Comparison of ENCODE assay signal across 21 cellular contexts in genomic region chr5:98637607-98638006, GRCh38.
DNase-seq lines count a peak whose midpoint lies in the region; ATAC-seq and TF ChIP-seq lines count a peak whose summit lies in the region.
"Had no signal": no experiment of that assay in that cellular context is flagged by ENCODE, and none has a peak within 500 bp of the region (broad histone marks: within the 10 kb centered on the region; RNA-seq: fewer than 3 reads in every experiment).

No MANE protein-coding gene starts in this region.

- no peaks in the 10 kb centered on the region for H3K79me2 ChIP-seq in neural progenitor cell (ENCODE audit: low read depth)

- H3K4me2 ChIP-seq in neural progenitor cell, result peak overlapping the region; percentile 8
- H3K4me2 ChIP-seq: BLaER1 treated with 17β-estradiol and CSF1 and Interleukin-3, amounts not matched to agents 10 nM and 100 nM; GM23338 had no signal

- peaks cover 54% of the 10 kb centered on the region for H3K4me1 Mint-ChIP-seq in brain
- H3K4me1 Mint-ChIP-seq in neural progenitor cell, result peaks cover 41% of the 10 kb centered on the region

- H3K27me3 ChIP-seq in neural progenitor cell, result no peaks in the 10 kb centered on the region
- H3K27me3 ChIP-seq: BLaER1 treated with 17β-estradiol and CSF1 and Interleukin-3, amounts not matched to agents 10 nM and 100 nM had no signal

- no peaks in the 10 kb centered on the region for H3K36me3 Mint-ChIP-seq in brain
- no peaks in the 10 kb centered on the region for H3K36me3 Mint-ChIP-seq in neural progenitor cell

- no peak overlapping the region for H2AFZ ChIP-seq in neural progenitor cell (replicated peaks)
- H2AFZ ChIP-seq: GM23338 had no signal

- H3K4me3 ChIP-seq in neural progenitor cell (no peak overlapping the region), coronary artery (no peak overlapping the region)
- H3K4me3 ChIP-seq: BLaER1 treated with 17β-estradiol and CSF1 and Interleukin-3, amounts not matched to agents 10 nM and 100 nM; GM23338; K562 had no signal

- peaks cover 53% of the 10 kb centered on the region for H3K4me1 ChIP-seq in neural progenitor cell
- H3K4me1 ChIP-seq: BLaER1 treated with 17β-estradiol and CSF1 and Interleukin-3, amounts not matched to agents 10 nM and 100 nM had no signal

- ATAC-seq in Right ventricle myocardium superior (ENCODE audit: poor library complexity), result peak; percentile 45
- ATAC-seq in left cardiac atrium, result no peak
- ATAC-seq in GM21619 (IDR thresholded peaks at IDR 0.05; ENCODE audit: unreplicated experiment), result no peak
- ATAC-seq: GM23338, HepG2, K562, PC-3 had no signal

- H3K9ac ChIP-seq in neural progenitor cell, result no peak overlapping the region
- H3K9ac ChIP-seq: BLaER1 treated with 17β-estradiol and CSF1 and Interleukin-3, amounts not matched to agents 10 nM and 100 nM had no signal

- DNase-seq in Right ventricle myocardium superior, result no peak
- no peak for DNase-seq in left cardiac atrium
- no peak for DNase-seq in neural progenitor cell (ENCODE audit: low spot score)
- no peak for DNase-seq in KG1 (lab: John Stamatoyannopoulos, UW)
- DNase-seq in coronary artery (ENCODE audit: low spot score), result no peak
- DNase-seq: AML-193; CD4-positive, alpha-beta T cell; DMS53; H9; MV-4-11; NCI-H1105; NCI-H146; NK-92 treated with Interleukin-12 subunit alpha and Interleukin-12 subunit beta, amount 100 ng/mL, for 24 hours; PC-3; SW 1271 had no signal

- H3K27me3 Mint-ChIP-seq in brain (peaks cover 7% of the 10 kb centered on the region), neural progenitor cell (ENCODE audit: insufficient read depth, low read depth) (no peaks in the 10 kb centered on the region)

- no peaks in the 10 kb centered on the region for H4K20me1 ChIP-seq in neural progenitor cell (ENCODE audit: low read depth)
- H4K20me1 ChIP-seq: BLaER1 treated with 17β-estradiol and CSF1 and Interleukin-3, amounts not matched to agents 10 nM and 100 nM had no signal

- H3K9me3 ChIP-seq in neural progenitor cell (ENCODE audit: low read depth), result no peaks in the 10 kb centered on the region
- H3K9me3 ChIP-seq: BLaER1 treated with 17β-estradiol and CSF1 and Interleukin-3, amounts not matched to agents 10 nM and 100 nM had no signal

- H3K27ac ChIP-seq in neural progenitor cell (no peak overlapping the region), coronary artery (no peak overlapping the region)
- H3K27ac ChIP-seq: BLaER1 treated with 17β-estradiol and CSF1 and Interleukin-3, amounts not matched to agents 10 nM and 100 nM had no signal

- H3K4me3 Mint-ChIP-seq in brain (no peak overlapping the region), neural progenitor cell (no peak overlapping the region)
- H3K4me3 Mint-ChIP-seq: CD4-positive, alpha-beta T cell; GM23338; H9 had no signal

- peak overlapping the region in 3 of 5 experiments; percentile 59 to 86 (median 82) for H3K27ac Mint-ChIP-seq in brain
- no peak overlapping the region for H3K27ac Mint-ChIP-seq in neural progenitor cell
- H3K27ac Mint-ChIP-seq: CD4-positive, alpha-beta T cell; GM23338 had no signal

- intact Hi-C loops in Right ventricle myocardium superior (cut with DNase I), result no loop called here
- intact Hi-C loops in left cardiac atrium (cut with DNase I), result no loop called here

- TF ChIP-seq CTCF in brain (conservative IDR thresholded peaks at IDR 0.05) (no peak), neural progenitor cell (IDR thresholded peaks at IDR 0.05) (no peak), coronary artery (IDR thresholded peaks at IDR 0.05) (no peak)

- peaks cover 32% of the 10 kb centered on the region for H3F3A ChIP-seq in neural progenitor cell (ENCODE audit: low read depth)

- H3K9me3 Mint-ChIP-seq in brain (peaks cover 0 to 7% (median 0%) of the 10 kb centered on the region in 5 experiments), neural progenitor cell (no peaks in the 10 kb centered on the region)
- H3K9me3 Mint-ChIP-seq: CD4-positive, alpha-beta T cell; GM23338; H9 had no signal

- no peaks in the 10 kb centered on the region for H3K36me3 ChIP-seq in neural progenitor cell
- H3K36me3 ChIP-seq: BLaER1 treated with 17β-estradiol and CSF1 and Interleukin-3, amounts not matched to agents 10 nM and 100 nM had no signal
